In genomic region chr15:62393196-62393595, GRCh38 we compare ENCODE assay signal across 31 cellular contexts. TPM values are rescaled to one million over a fixed set of nuclear protein-coding genes. Genes with fewer than 3 reads are reported as not detected.
DNase-seq lines count a peak whose midpoint lies in the region; ATAC-seq and TF ChIP-seq lines count a peak whose summit lies in the region.
"Had no signal": no experiment of that assay in that cellular context is flagged by ENCODE, and none has a peak within 500 bp of the region (broad histone marks: within the 10 kb centered on the region; RNA-seq: fewer than 3 reads in every experiment).

No MANE protein-coding gene starts in this region.

- H3K9ac ChIP-seq in skeletal muscle satellite cell (ENCODE audit: low read depth, low read length): peak overlapping the region; percentile 32
- H3K9ac ChIP-seq: KMS-11 had no signal

- ATAC-seq in GM21723 (IDR thresholded peaks at IDR 0.05; ENCODE audit: unreplicated experiment): no peak
- ATAC-seq in HG02981 (IDR thresholded peaks at IDR 0.05; ENCODE audit: unreplicated experiment): no peak
- ATAC-seq: activated CD8-positive, alpha-beta T cell treated with anti-CD3 and anti-CD28 coated beads for 36 hours; body of pancreas; left lung; naive thymus-derived CD8-positive, alpha-beta T cell; Panc1; pancreas; upper lobe of right lung had no signal

- H3K27ac ChIP-seq in AG04450 (ENCODE audit: low read depth, low read length): no peak overlapping the region
- H3K27ac ChIP-seq: body of pancreas, C4-2B, KMS-11, left lung, pancreas, SJCRH30, upper lobe of right lung had no signal

- peak overlapping the region; percentile 94; the same call in 1 of the 2 replicates for H3K27ac Mint-ChIP-seq in HFFc6
- H3K27ac Mint-ChIP-seq: activated CD8-positive, alpha-beta T cell treated with anti-CD3 and anti-CD28 coated beads for 36 hours; activated naive CD8-positive, alpha-beta T cell treated with anti-CD3 and anti-CD28 coated beads for 36 hours; mesothelial cell of epicardium; naive thymus-derived CD8-positive, alpha-beta T cell had no signal

- H3K4me2 ChIP-seq in skeletal muscle satellite cell (ENCODE audit: low read length): peak overlapping the region; percentile 99

- H3K4me3 ChIP-seq in AG04450 (ENCODE audit: low read depth, low read length): peak overlapping the region; percentile 10; the same call in 1 of the 2 replicates
- H3K4me3 ChIP-seq in skeletal muscle satellite cell (ENCODE audit: low read length): peak overlapping the region; percentile 98
- H3K4me3 ChIP-seq: body of pancreas, left lung, SJCRH30 had no signal

- H3K9me3 ChIP-seq in AG04450 (ENCODE audit: control insufficient read depth, insufficient read depth, low read length) (peaks cover 2% of the 10 kb centered on the region), skeletal muscle satellite cell (replicated peaks; ENCODE audit: low read length) (no peaks in the 10 kb centered on the region)
- H3K9me3 ChIP-seq: body of pancreas, left lung, pancreas, SJCRH30, stomach, upper lobe of right lung had no signal

- peaks cover 5% of the 10 kb centered on the region for H3K9me3 Mint-ChIP-seq in HFFc6
- H3K9me3 Mint-ChIP-seq: activated naive CD8-positive, alpha-beta T cell treated with anti-CD3 and anti-CD28 coated beads for 36 hours; immature natural killer cell had no signal

- H3K36me3 Mint-ChIP-seq in HFFc6 (ENCODE audit: low read depth): peaks cover 9% of the 10 kb centered on the region
- H3K36me3 Mint-ChIP-seq: immature natural killer cell had no signal

- TF ChIP-seq CTCF in AG04450 (IDR thresholded peaks at IDR 0.05; ENCODE audit: low read depth, low read length) (no peak), HFFc6 (IDR thresholded peaks at IDR 0.05) (no peak)

- H3K4me1 Mint-ChIP-seq in HFFc6 (ENCODE audit: low read depth): peaks cover 41% of the 10 kb centered on the region

- H3K4me1 ChIP-seq in skeletal muscle satellite cell (ENCODE audit: control insufficient read depth, insufficient read depth, low read length): peaks cover 36% of the 10 kb centered on the region
- H3K4me1 ChIP-seq: SJCRH30 had no signal

- H3K27me3 ChIP-seq in AG04450 (ENCODE audit: control insufficient read depth, insufficient read depth, low read length): no peaks in the 10 kb centered on the region
- H3K27me3 ChIP-seq in skeletal muscle satellite cell (ENCODE audit: control insufficient read depth, insufficient read depth, low read length): no peaks in the 10 kb centered on the region
- H3K27me3 ChIP-seq: body of pancreas, pancreas, SJCRH30, upper lobe of right lung had no signal

- H3K27me3 Mint-ChIP-seq in HFFc6 (ENCODE audit: insufficient read depth): no peaks in the 10 kb centered on the region

- CTCF ChIA-PET in AG04450 (lab: Charles Lee): interaction anchor here (0.6 to 1.0 kb wide), 2 partner anchors 157 to 554 kb away, joined by 3 to 4 read pairs; no protein-coding TSS in a partner anchor

- peak overlapping the region; percentile 24; the same call in 1 of the 2 replicates for H3K4me3 Mint-ChIP-seq in HFFc6

- POLR2A ChIA-PET in AG04450 (lab: Yijun Ruan, JAX): no interaction called here

- no peaks in the 10 kb centered on the region for H3K36me3 ChIP-seq in skeletal muscle satellite cell (ENCODE audit: insufficient read depth, low read length)
- H3K36me3 ChIP-seq: left lung, pancreas, SJCRH30, stomach, upper lobe of right lung had no signal

- DNase-seq in AG04450 (ENCODE audit: low read depth, low spot score): no peak
- no peak for DNase-seq in HFFc6
- DNase-seq in fibroblast of peridontal ligament (ENCODE audit: extremely low read depth): peak; percentile 21
- DNase-seq in kidney tubule cell (ENCODE audit: low spot score): no peak
- no peak for DNase-seq in NK-92 (lab: John Stamatoyannopoulos, UW; ENCODE audit: unreplicated experiment)
- DNase-seq: activated CD4-positive, alpha-beta T cell treated with anti-CD3 and anti-CD28 coated beads for 1 hour; activated effector memory CD4-positive, alpha-beta T cell treated with Interleukin-2 at 50 U/mL for 16 hours; DMS 273 treated with DMSO at 0.1 percent for 48 hours; effector CD4-positive, alpha-beta T cell; hippocampal formation; left lung; naive thymus-derived CD8-positive, alpha-beta T cell; NCI-H1694 treated with DMSO at 0.1 percent for 48 hours; NCI-H2171 treated with DMSO at 0.1 percent for 48 hours; NCI-H524 treated with DMSO at 0.1 percent for 48 hours; pancreas; right cardiac atrium; stomach; upper lobe of right lung had no signal

RNA-seq across cellular contexts. Expression of gene TLN2, which starts 2.8 kb away (rescaled TPM):
- 12.6 and 13.0 TPM in 2 replicates for polyA plus RNA-seq in AG04450 (2011; rRNA removed)
- polyA minus RNA-seq in AG04450 (2011; rRNA and poly(A)+ RNA removed): 36.6 and 43.6 TPM in 2 replicates
- total RNA-seq in HFFc6 (2021; fragmentation: NEBNext Ultra II Directional; extraction: Animal tissue kit (Norgen Biotek cat#: 25700)): 10 to 100 TPM; 24.6 to 30.2 (median 27.2) TPM
- 15.5 and 15.9 TPM in 2 replicates for total RNA-seq in skeletal muscle satellite cell (2012; rRNA removed)
